Comparison of ENCODE assay signal across 1 cellular context in genomic region chr3:197858598-197858997, GRCh38.
TF ChIP-seq lines count a peak whose summit lies in the region.

No MANE protein-coding gene starts in this region.

TF ChIP-seq in H1, 55 proteins besides CTCF, POLR2A, EP300 and RAD21:
- TF ChIP-seq SIN3A (conservative IDR thresholded peaks at IDR 0.05 in 1 of 2, IDR thresholded peaks at IDR 0.05 in 1 of 2; ENCODE audit: low read depth in 1 of 2, low read length in 2 of 2) (0 out of 4 replicates have a peak, but pooled peaks of 1 of the 2 experiments have one; percentile 41), JUN (IDR thresholded peaks at IDR 0.05; ENCODE audit: low read depth, low read length) (no peak), TBP (IDR thresholded peaks at IDR 0.05; ENCODE audit: low read depth, low read length) (0 out of 2 replicates have a peak, but pooled peaks have one; percentile 33), TAF1 (IDR thresholded peaks at IDR 0.05; ENCODE audit: low read depth, low read length) (0 out of 2 replicates have a peak, but pooled peaks have one; percentile 39)
